Comparison of ENCODE assay signal across 33 cellular contexts in the genomic region with DNA sequence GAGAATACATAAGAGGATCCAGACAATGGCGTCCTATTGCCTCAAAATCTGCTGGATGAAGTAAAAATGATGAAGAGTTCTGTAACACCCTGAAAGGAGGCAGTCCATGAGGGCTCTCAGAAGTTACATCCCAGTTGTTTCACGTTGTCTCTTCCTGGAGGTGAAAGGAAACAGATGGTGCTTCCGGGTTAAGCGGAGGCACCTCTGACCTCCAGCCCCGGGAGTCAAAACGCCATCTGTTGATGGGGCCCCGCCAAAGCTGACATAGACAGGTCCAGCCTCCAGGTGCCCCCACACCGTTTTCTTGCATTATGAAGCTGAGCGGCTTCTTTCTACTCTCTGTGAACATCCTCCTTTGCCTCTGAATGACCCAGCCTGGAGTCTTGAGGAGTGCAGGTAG. TPM values are rescaled to one million over a fixed set of nuclear protein-coding genes. Genes with fewer than 3 reads are reported as not detected.
"Had no signal": no experiment of that assay in that cellular context is flagged by ENCODE, and none has a peak within 500 bp of the region (broad histone marks: within the 10 kb centered on the region; RNA-seq: fewer than 3 reads in every experiment).

No MANE protein-coding gene starts in this region.

- H3K4me1 ChIP-seq: Peyer's patch had no signal

- FAIRE-seq: colon had no signal

- ATAC-seq: activated CD8-positive, alpha-beta memory T cell treated with anti-CD3 and anti-CD28 coated beads, Interleukin-2, amount 10 ng/mL, durations not matched to agents 7 days and 5 days; PC-3; Right ventricle myocardium inferior had no signal

- H3K27me3 ChIP-seq: brain microvascular endothelial cell, Peyer's patch had no signal

- H3K27ac ChIP-seq: brain microvascular endothelial cell, Peyer's patch, RWPE1, WERI-Rb-1 had no signal

- DNase-seq: activated CD4-positive, alpha-beta memory T cell treated with anti-CD3 and anti-CD28 coated beads, Interleukin-2, amount 10 ng/mL, durations not matched to agents 7 days and 5 days; activated CD4-positive, alpha-beta T cell treated with anti-CD3 and anti-CD28 coated beads for 1 hour; activated CD4-positive, alpha-beta T cell treated with anti-CD3 and anti-CD28 coated beads for 48 hours; activated CD4-positive, CD25-positive, alpha-beta regulatory T cell; activated CD8-positive, alpha-beta memory T cell treated with anti-CD3 and anti-CD28 coated beads for 24 hours; activated CD8-positive, alpha-beta memory T cell treated with anti-CD3 and anti-CD28 coated beads, Interleukin-2, amount 10 ng/mL, durations not matched to agents 7 days and 5 days; activated CD8-positive, alpha-beta memory T cell treated with anti-CD3 and anti-CD28 coated beads, Interleukin-2, amount 50 U/mL, for 48 hours; activated effector memory CD4-positive, alpha-beta T cell treated with Interleukin-2 at 50 U/mL for 16 hours; activated naive CD4-positive, alpha-beta T cell treated with anti-CD3 and anti-CD28 coated beads, Interleukin-2, amount 50 U/mL, for 16 hours; activated naive CD8-positive, alpha-beta T cell treated with anti-CD3 and anti-CD28 coated beads for 36 hours; activated T-cell treated with anti-CD3 and anti-CD28 coated beads, Interleukin-2, amount 50 U/mL, for 48 hours; amniotic stem cell; aorta; brain microvascular endothelial cell; central memory CD4-positive, alpha-beta T cell; NCI-H1105 treated with DMSO at 0.1 percent for 48 hours; NCI-H1436; NCI-H1694; NCI-H1930; NCI-H2081 treated with DMSO at 0.1 percent for 48 hours; NCI-H2227 treated with DMSO at 0.1 percent for 48 hours; NCI-H446; NCI-H510A treated with DMSO at 0.1 percent for 48 hours; NCI-H526 treated with DMSO at 0.1 percent for 48 hours; NK-92 treated with Interleukin-12 subunit alpha and Interleukin-12 subunit beta, amount 100 ng/mL, for 24 hours; PC-3; Peyer's patch; SIG-M5; T1000; WERI-Rb-1 had no signal

- H3K4me3 ChIP-seq: Peyer's patch had no signal

- H3K36me3 ChIP-seq: brain microvascular endothelial cell, Peyer's patch, WERI-Rb-1 had no signal

RNA-seq across cellular contexts. Expression of gene SEMG2, which starts 9.5 kb away (rescaled TPM):
- polyA plus RNA-seq: aorta had no signal

RNA-seq across cellular contexts. Expression of gene SEMG1, which starts 23.8 kb away (rescaled TPM):
- polyA plus RNA-seq: aorta had no signal
